In the genomic region with DNA sequence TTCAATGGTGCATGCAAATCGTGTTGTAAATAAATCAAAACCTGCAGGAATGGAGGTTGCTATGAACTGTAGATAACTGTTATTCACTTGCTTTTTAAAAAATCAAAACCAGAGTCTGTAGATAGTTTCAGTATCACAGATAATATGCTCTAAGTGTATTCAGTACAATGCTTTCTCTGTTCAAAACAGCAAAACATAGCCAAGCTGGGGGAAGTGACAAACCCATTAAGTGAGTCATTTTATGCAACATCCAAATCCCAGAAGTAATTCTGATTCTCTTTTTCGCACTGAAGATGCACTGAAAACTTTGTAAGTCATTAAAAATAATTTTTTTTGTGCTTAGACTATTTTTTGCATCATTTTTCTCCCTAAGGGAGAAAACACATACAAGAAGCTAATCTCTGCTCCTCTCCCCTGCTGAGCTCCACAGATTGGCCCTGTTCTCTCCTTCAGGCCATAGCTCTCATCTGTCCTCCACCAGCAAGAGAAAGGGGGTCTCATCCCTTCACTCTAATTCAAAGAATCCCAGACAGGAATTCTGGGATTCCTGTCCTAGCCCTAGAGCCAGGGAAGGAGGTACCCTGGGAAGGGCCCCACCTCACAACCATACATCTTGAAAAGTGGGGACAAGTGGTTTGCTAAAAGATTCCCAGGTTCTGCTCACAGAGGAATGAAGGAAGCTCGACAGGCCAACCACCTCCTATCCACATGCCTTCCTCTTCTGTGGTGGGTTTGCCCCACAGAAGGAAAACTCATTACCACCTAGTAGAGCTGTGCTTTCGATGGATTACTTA, we compare ENCODE assay signal across 9 cellular contexts. TPM values are rescaled to one million over a fixed set of nuclear protein-coding genes. Genes with fewer than 3 reads are reported as not detected.
DNase-seq lines count a peak whose midpoint lies in the region; ATAC-seq and TF ChIP-seq lines count a peak whose summit lies in the region.
"Had no signal": no experiment of that assay in that cellular context is flagged by ENCODE, and none has a peak within 500 bp of the region (broad histone marks: within the 10 kb centered on the region; RNA-seq: fewer than 3 reads in every experiment).

No MANE protein-coding gene starts in this region.

- H3K9me3 Mint-ChIP-seq in activated CD8-positive, alpha-beta T cell treated with anti-CD3 and anti-CD28 coated beads for 36 hours: no peaks in the 10 kb centered on the region

- peaks cover 29% of the 10 kb centered on the region for H3K4me1 Mint-ChIP-seq in activated CD8-positive, alpha-beta T cell treated with anti-CD3 and anti-CD28 coated beads for 36 hours (ENCODE audit: low read depth)

- H3K36me3 ChIP-seq in H7 (replicated peaks; ENCODE audit: control insufficient read depth, insufficient read depth, low read length): no peaks in the 10 kb centered on the region

- ATAC-seq in HG02610 (IDR thresholded peaks at IDR 0.05; ENCODE audit: unreplicated experiment): peak; percentile 56
- peak; percentile 40 for ATAC-seq in activated CD8-positive, alpha-beta T cell treated with anti-CD3 and anti-CD28 coated beads for 36 hours

- DNase-seq in GM10266 (ENCODE audit: extremely low spot score): peak; percentile 38
- DNase-seq in activated CD8-positive, alpha-beta T cell treated with anti-CD3 and anti-CD28 coated beads for 36 hours: no peak
- peak; percentile 90 for DNase-seq in medulla oblongata (ENCODE audit: extremely low spot score)
- no peak for DNase-seq in cortex of kidney (lab: John Stamatoyannopoulos, UW)
- DNase-seq in NCI-H1930 (lab: John Stamatoyannopoulos, UW): no peak
- no peak for DNase-seq in DMS 273 (lab: John Stamatoyannopoulos, UW; ENCODE audit: unreplicated experiment)
- DNase-seq in H7: no peak
- DNase-seq: stimulated activated CD4-positive, alpha-beta T cell treated with anti-CD3 and anti-CD28 coated beads, Interleukin-4, amount 100 ng/mL, for 1 hour had no signal

- intact Hi-C loops in activated CD8-positive, alpha-beta T cell treated with anti-CD3 and anti-CD28 coated beads for 36 hours (cut with micrococcal nuclease): no loop called here

- POLR2A ChIA-PET in activated CD8-positive, alpha-beta T cell treated with anti-CD3 and anti-CD28 coated beads for 36 hours (lab: Charles Lee): no interaction called here

- TF ChIP-seq CTCF in GM10266 (IDR thresholded peaks at IDR 0.05; ENCODE audit: control insufficient read depth, insufficient read depth, low read depth, missing control alignments): no peak
- TF ChIP-seq CTCF in activated CD8-positive, alpha-beta T cell treated with anti-CD3 and anti-CD28 coated beads for 36 hours (IDR thresholded peaks at IDR 0.05): no peak

- CTCF ChIA-PET in activated CD8-positive, alpha-beta T cell treated with anti-CD3 and anti-CD28 coated beads for 36 hours (lab: Charles Lee): interaction anchor here (1.0 to 1.4 kb wide), 4 partner anchors 8 to 305 kb away, joined by 3 to 5 read pairs (median 4); no protein-coding TSS in a partner anchor

- no peaks in the 10 kb centered on the region for H3K27me3 Mint-ChIP-seq in activated CD8-positive, alpha-beta T cell treated with anti-CD3 and anti-CD28 coated beads for 36 hours

- H3K36me3 Mint-ChIP-seq in activated CD8-positive, alpha-beta T cell treated with anti-CD3 and anti-CD28 coated beads for 36 hours (ENCODE audit: low read depth): no peaks in the 10 kb centered on the region

- H3K4me3 ChIP-seq in H7 (ENCODE audit: insufficient read depth, low read depth, low read length): no peak overlapping the region

- no peak overlapping the region for H3K27ac Mint-ChIP-seq in activated CD8-positive, alpha-beta T cell treated with anti-CD3 and anti-CD28 coated beads for 36 hours

- no peak overlapping the region for H3K4me3 Mint-ChIP-seq in activated CD8-positive, alpha-beta T cell treated with anti-CD3 and anti-CD28 coated beads for 36 hours

- no peaks in the 10 kb centered on the region for H3K27me3 ChIP-seq in H7 (ENCODE audit: control insufficient read depth, insufficient read depth, low read length)

RNA-seq across cellular contexts. Expression of a gene that starts 4.9 kb away (rescaled TPM):
- 1 to 10 TPM; 2.2 to 2.7 TPM for total RNA-seq in activated CD8-positive, alpha-beta T cell treated with anti-CD3 and anti-CD28 coated beads for 36 hours
- 12.5 and 13.4 TPM in 2 replicates for total RNA-seq in H7 (2014; rRNA removed; shearing (Covaris generic))

Comparison
In these comparisons a context has a peak if more than half of its experiments do, and no peak if none do; other contexts are left out.
1. DNase-seq: peak in GM10266 (single experiment) and medulla oblongata (single experiment); none in activated CD8-positive, alpha-beta T cell treated with anti-CD3 and anti-CD28 coated beads for 36 hours (single experiment), cortex of kidney (single experiment), NCI-H1930 (0 of 2), DMS 273 (single experiment) and H7 (single experiment).